ENCODE assay signal across 8 cellular contexts in the genomic region with DNA sequence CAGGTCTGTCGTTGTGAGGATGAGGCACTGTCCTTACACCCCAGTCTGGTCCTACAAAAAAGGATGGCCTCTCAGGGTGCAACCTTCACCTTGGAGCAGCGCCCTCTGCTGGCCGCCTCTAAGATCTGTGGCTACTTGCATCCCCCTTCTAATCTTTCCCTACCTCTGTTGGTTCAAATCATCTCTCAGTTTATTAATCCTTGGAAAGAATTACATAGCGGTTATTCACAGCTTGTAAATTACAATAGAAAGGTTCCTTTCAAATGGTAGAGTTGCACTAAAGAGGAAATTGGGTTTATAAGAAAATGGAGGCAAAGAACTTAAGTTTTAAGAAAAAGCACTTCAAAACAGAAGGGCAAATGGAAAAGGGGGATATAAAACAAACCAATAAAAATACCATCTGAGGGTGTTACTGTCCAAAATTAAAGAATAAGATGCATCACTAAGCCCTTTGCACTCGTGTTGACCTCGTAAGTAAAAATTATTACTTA.
A peak's percentile ranks its signal among the peaks of the same experiment; 100 is the strongest.
DNase-seq lines count a peak whose midpoint lies in the region; ATAC-seq and TF ChIP-seq lines count a peak whose summit lies in the region.
"Not testable (repeated sequence)": the region's sequence is repeated elsewhere in the genome, so short reads cannot be mapped to it uniquely, and the experiment has no call there.

No MANE protein-coding gene starts in this region.

- CTCF ChIA-PET in PC-9 (lab: Charles Lee): interaction anchor here (0.7 kb wide), 1 partner anchor 14 kb away, joined by 3 read pairs; no protein-coding TSS in a partner anchor

- H3K27ac Mint-ChIP-seq in central memory CD8-positive, alpha-beta T cell (ENCODE audit: low read depth): not testable (repeated sequence)

- not testable (repeated sequence) for H3K4me1 ChIP-seq in PC-9 (replicated peaks; ENCODE audit: insufficient read depth); right cardiac atrium (ENCODE audit: control insufficient read depth, insufficient read depth, low read length); osteoblast (ENCODE audit: insufficient read depth, low read length)

- H3K27ac ChIP-seq in C4-2B; PC-9; right cardiac atrium (ENCODE audit: low read length); osteoblast (ENCODE audit: low read depth, low read length): not testable (repeated sequence)

- TF ChIP-seq CTCF in C4-2B (conservative IDR thresholded peaks at IDR 0.05) (peak; percentile 98), PC-9 (conservative IDR thresholded peaks at IDR 0.05) (peak; percentile 88), osteoblast (IDR thresholded peaks at IDR 0.05; ENCODE audit: extremely low read depth, low read depth, low read length) (peak; percentile 48)

- not testable (repeated sequence) for H3K27me3 ChIP-seq in PC-9 (ENCODE audit: insufficient read depth, low read depth); right cardiac atrium (ENCODE audit: control insufficient read depth, insufficient read depth); osteoblast (ENCODE audit: insufficient read depth, low read length)

- not testable (repeated sequence) for H3F3A ChIP-seq in PC-9 (ENCODE audit: insufficient read depth, low read depth)

- not testable (repeated sequence) for H3K4me1 Mint-ChIP-seq in central memory CD8-positive, alpha-beta T cell

- not testable (repeated sequence) for BruUV-seq in PC-9 (replicated peaks; lab: Mats Ljungman, UMichigan)

- not testable (repeated sequence) for H3K4me3 Mint-ChIP-seq in central memory CD8-positive, alpha-beta T cell

- not testable (repeated sequence) for H3K9me3 ChIP-seq in PC-9 (ENCODE audit: insufficient read depth, low read depth); right cardiac atrium (ENCODE audit: control insufficient read depth, low read length); osteoblast (ENCODE audit: low read depth, low read length)

- H3K4me3 ChIP-seq in PC-9; right cardiac atrium (ENCODE audit: low read length); osteoblast (ENCODE audit: insufficient read depth, low read length): not testable (repeated sequence)

- H2AFZ ChIP-seq in PC-9; osteoblast (ENCODE audit: low read length): not testable (repeated sequence)

- H3K36me3 ChIP-seq in PC-9 (ENCODE audit: low read depth); osteoblast (ENCODE audit: insufficient read depth, low read length): not testable (repeated sequence)

- not testable (repeated sequence) for H3K9me2 ChIP-seq in PC-9 (ENCODE audit: insufficient read depth)

- DNase-seq in H4 (ENCODE audit: low spot score) (peak; percentile 57), PC-9 (peak; percentile 44 to 60), right cardiac atrium (peak; percentile 55 to 91 (median 84)), osteoblast (ENCODE audit: insufficient read length, low spot score, missing footprints) (peak; percentile 82)
- peak; percentile 59 for DNase-seq in activated CD8-positive, alpha-beta memory T cell treated with anti-CD3 and anti-CD28 coated beads, Interleukin-2, amount 50 U/mL, for 24 hours (ENCODE audit: extremely low read depth)
- peak; percentile 41 to 47 for DNase-seq in central memory CD8-positive, alpha-beta T cell (ENCODE audit: low spot score in 2 of 2)
- DNase-seq in stimulated activated CD8-positive, alpha-beta memory T cell treated with anti-CD3 and anti-CD28 coated beads, Interleukin-15, amount 100 ng/mL, for 48 hours (ENCODE audit: low read depth in 2 of 2): peak; percentile 49 to 63

- peaks cover 12% of the 10 kb centered on the region for H3K36me3 Mint-ChIP-seq in central memory CD8-positive, alpha-beta T cell (ENCODE audit: insufficient read depth)

- H3K27me3 Mint-ChIP-seq in central memory CD8-positive, alpha-beta T cell: not testable (repeated sequence)

- not testable (repeated sequence) for H3K79me2 ChIP-seq in PC-9 (ENCODE audit: low read depth); osteoblast (ENCODE audit: insufficient read depth, low read length)

- 10% methylated on average over 6 of the region's 6 CpGs for WGBS in right cardiac atrium

- ATAC-seq in central memory CD8-positive, alpha-beta T cell (replicated peaks; ENCODE audit: extremely low read depth, poor library complexity, severe bottlenecking): peak; percentile 73
- peak; percentile 73 to 76 for ATAC-seq in right cardiac atrium

- H3K4me2 ChIP-seq in PC-9: peak overlapping the region; percentile 23; the same call in 1 of the 2 replicates
- H3K4me2 ChIP-seq in osteoblast (ENCODE audit: insufficient read depth, low read length): not testable (repeated sequence)

- H3K9me3 Mint-ChIP-seq in central memory CD8-positive, alpha-beta T cell: not testable (repeated sequence)

- not testable (repeated sequence) for H4K20me1 ChIP-seq in PC-9 (ENCODE audit: insufficient read depth); osteoblast (ENCODE audit: insufficient read depth, low read length)

- POLR2A ChIA-PET in PC-9 (lab: Charles Lee; ENCODE audit: unreplicated experiment): not testable (repeated sequence)

- intact Hi-C loops in PC-9 (cut with micrococcal nuclease; ENCODE audit: unreplicated experiment); right cardiac atrium (cut with DNase I): not testable (repeated sequence)

Comparison
In these comparisons a context has a peak if more than half of its experiments do, and no peak if none do; other contexts are left out.
1. CTCF ChIP-seq: peak in every context shown above with its lines; median percentile 98 in C4-2B; 88 in PC-9; 48 in osteoblast.